9 cellular contexts compared by ENCODE assay signal in the genomic region with DNA sequence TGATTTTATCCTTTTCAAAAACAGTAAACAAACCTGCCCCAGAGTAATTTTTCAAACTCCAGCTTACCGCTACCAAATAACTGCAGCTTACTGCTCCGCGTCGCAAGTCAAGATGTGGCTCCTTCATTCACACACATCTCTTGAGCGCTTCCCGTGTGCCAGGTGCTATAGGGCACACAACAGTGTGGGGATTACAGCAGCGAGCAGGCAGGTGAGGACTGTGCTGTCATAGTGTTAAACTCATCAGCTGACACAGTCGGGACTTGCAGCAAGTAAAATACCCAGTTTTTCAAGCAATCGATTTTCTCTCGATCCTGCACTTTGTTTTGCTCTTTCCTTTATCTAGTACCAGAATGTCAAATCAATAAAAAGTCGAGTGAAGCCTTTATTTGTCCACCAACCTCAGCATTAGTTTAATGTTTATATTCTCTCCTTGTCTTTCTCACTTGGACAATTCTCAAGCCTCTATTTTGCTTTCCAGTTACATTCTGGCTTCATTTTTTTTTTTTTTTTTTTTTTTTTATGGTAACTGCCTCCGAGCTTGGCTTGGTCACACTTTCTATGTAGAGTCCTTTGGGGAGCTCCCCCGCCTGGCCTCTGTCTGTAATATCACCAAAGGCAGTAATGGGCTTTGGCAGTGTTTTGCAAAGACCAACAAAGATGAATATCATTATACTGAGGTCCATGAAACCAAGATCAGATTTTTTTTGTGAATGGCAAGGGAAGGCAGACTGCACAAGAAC. TPM values are rescaled to one million over a fixed set of nuclear protein-coding genes. Genes with fewer than 3 reads are reported as not detected.
A peak's percentile ranks its signal among the peaks of the same experiment; 100 is the strongest.
DNase-seq lines count a peak whose midpoint lies in the region; ATAC-seq, FAIRE-seq and TF ChIP-seq lines count a peak whose summit lies in the region.
"Had no signal": no experiment of that assay in that cellular context is flagged by ENCODE, and none has a peak within 500 bp of the region (broad histone marks: within the 10 kb centered on the region; RNA-seq: fewer than 3 reads in every experiment).

No MANE protein-coding gene starts in this region.

- DNase-seq in HPDE6-E6E7 (ENCODE audit: extremely low spot score) (peak; percentile 63), cardiac fibroblast (ENCODE audit: low read depth in 2 of 2) (peak; percentile 75 to 78), kidney (peak; percentile 53), KG1 (lab: John Stamatoyannopoulos, UW) (no peak)
- DNase-seq in stimulated activated CD8-positive, alpha-beta memory T cell treated with anti-CD3 and anti-CD28 coated beads, Interleukin-4, amount 100 ng/mL, for 48 hours: peak; percentile 32

- H3K9ac ChIP-seq in ES-I3 (ENCODE audit: low read depth, low read length): peak overlapping the region; percentile 21
- peak overlapping the region; percentile 55 for H3K9ac ChIP-seq in OCI-LY3 (ENCODE audit: low read length)
- H3K9ac ChIP-seq in kidney (ENCODE audit: low read length in 2 of 2): no peak overlapping the region

- H3K27me3 ChIP-seq in OCI-LY3 (ENCODE audit: low read depth, low read length): peaks cover 7% of the 10 kb centered on the region

- peaks cover 5% of the 10 kb centered on the region for H3K4me1 ChIP-seq in ES-I3 (ENCODE audit: insufficient read depth, low read length)
- peaks cover 10% of the 10 kb centered on the region for H3K4me1 ChIP-seq in OCI-LY3 (ENCODE audit: low read length)
- no peaks in the 10 kb centered on the region for H3K4me1 ChIP-seq in kidney (ENCODE audit: control insufficient read depth in 1 of 2, insufficient read depth in 1 of 2, low read depth in 1 of 2, low read length in 2 of 2)

- FAIRE-seq in kidney (lab: Jason Lieb, UNC): peak; percentile 30

- H3K27ac ChIP-seq in OCI-LY3 (ENCODE audit: low read length) (no peak overlapping the region), kidney (ENCODE audit: low read depth in 2 of 2, low read length in 2 of 2) (peak overlapping the region in 1 of 2 donors; percentile 36)

- H3K79me2 ChIP-seq in OCI-LY3 (ENCODE audit: low read length): no peaks in the 10 kb centered on the region

- no peaks in the 10 kb centered on the region for H4K20me1 ChIP-seq in OCI-LY3 (ENCODE audit: insufficient read depth, low read length)

- H3K36me3 ChIP-seq in ES-I3 (ENCODE audit: insufficient read depth, low read length) (no peaks in the 10 kb centered on the region), OCI-LY3 (replicated peaks; ENCODE audit: low read depth, low read length) (no peaks in the 10 kb centered on the region), kidney (ENCODE audit: control insufficient read depth in 1 of 2, insufficient read depth in 2 of 2, low read length in 2 of 2) (no peaks in the 10 kb centered on the region)

- H3K9me3 ChIP-seq in ES-I3 (ENCODE audit: control insufficient read depth, insufficient read depth, low read length) (no peaks in the 10 kb centered on the region), OCI-LY3 (ENCODE audit: insufficient read depth, low read length) (no peaks in the 10 kb centered on the region), kidney (ENCODE audit: control insufficient read depth in 1 of 2, low read length in 2 of 2) (no peaks in the 10 kb centered on the region)

- H3K4me2 ChIP-seq in OCI-LY3 (ENCODE audit: low read length): peak overlapping the region; percentile 96

- intact Hi-C loops in kidney (cut with DNase I): no loop called here

- ATAC-seq in GM19468 (IDR thresholded peaks at IDR 0.05; ENCODE audit: extremely low read depth, unreplicated experiment): peak; percentile 83

- H2AFZ ChIP-seq in OCI-LY3 (ENCODE audit: low read depth, low read length): peak overlapping the region; percentile 95

- TF ChIP-seq CTCF in OCI-LY3 (IDR thresholded peaks at IDR 0.05; ENCODE audit: low read depth, low read length) (peak; percentile 70), cardiac fibroblast (IDR thresholded peaks at IDR 0.05; ENCODE audit: low read depth, low read length) (peak; percentile 74), kidney (IDR thresholded peaks at IDR 0.05; ENCODE audit: borderline replicate concordance, extremely low read depth, insufficient read depth) (peak; percentile 58)

- H3K4me3 ChIP-seq in OCI-LY3 (ENCODE audit: low read length): peak overlapping the region; percentile 89
- H3K4me3 ChIP-seq in cardiac fibroblast (replicated peaks in 1 of 2; ENCODE audit: low read depth in 2 of 2, low read length in 2 of 2): no peak overlapping the region
- H3K4me3 ChIP-seq in kidney (ENCODE audit: low read length in 2 of 2): peak overlapping the region; percentile 33 to 42

RNA-seq across cellular contexts. Expression of gene ASB5, which starts 8.3 kb away (rescaled TPM):
- total RNA-seq in kidney: 0.25 TPM
- polyA plus RNA-seq in kidney (ENCODE audit: insufficient read depth, low read depth, low replicate concordance): 0.37 TPM
- total RNA-seq: subcutaneous adipose tissue had no signal

RNA-seq across cellular contexts. Expression of gene SPCS3, which starts 42.4 kb away (rescaled TPM):
- 131 TPM for total RNA-seq in kidney
- polyA plus RNA-seq in kidney (ENCODE audit: insufficient read depth, low read depth, low replicate concordance): 28.7 TPM

Comparison
In these comparisons a context has a peak if more than half of its experiments do, and no peak if none do; other contexts are left out.
1. H3K9ac ChIP-seq: peak in ES-I3 (single experiment) and OCI-LY3 (single experiment); none in kidney (0 of 2).
2. H3K4me3 ChIP-seq: peak in OCI-LY3 (single experiment) and kidney (2 of 2); none in cardiac fibroblast (0 of 2).
3. Peak in every context shown above with its lines, with median percentiles within 50 percentile points of each other: CTCF ChIP-seq.